1 cellular context compared by ENCODE assay signal in the genomic region with DNA sequence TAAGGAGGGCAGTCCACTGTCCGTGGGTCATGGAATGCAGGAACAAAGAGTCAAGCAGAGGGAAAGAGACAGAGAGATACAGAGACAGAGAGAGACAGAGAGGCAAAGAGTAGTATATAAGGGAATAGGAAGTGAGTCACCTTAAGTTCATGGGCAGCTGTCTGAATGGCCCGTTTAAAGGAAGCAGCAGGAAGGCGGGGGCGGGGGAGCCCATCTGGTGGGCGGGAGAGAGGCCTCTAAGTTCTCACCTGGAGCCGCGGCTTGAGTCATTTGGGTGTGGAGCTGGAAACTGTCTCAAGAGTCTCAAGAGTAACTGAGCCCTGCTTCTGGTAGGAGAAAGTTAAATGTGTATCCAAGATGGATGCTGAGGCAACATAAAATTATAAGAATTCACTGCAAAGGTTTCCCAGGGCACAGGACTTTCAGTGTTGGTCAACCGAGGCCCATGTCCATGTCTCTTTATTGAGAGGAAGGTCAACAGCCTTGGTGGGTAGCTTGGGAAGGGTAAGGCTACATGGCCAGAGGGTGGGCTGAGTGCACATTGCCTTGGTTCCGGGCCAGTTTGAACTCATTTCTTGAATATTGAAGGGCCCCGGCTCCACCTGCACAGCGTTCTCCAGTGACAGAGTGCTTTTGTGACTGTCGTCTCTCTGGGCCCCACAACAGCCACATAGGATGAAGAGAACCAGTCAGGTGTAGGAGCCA.
TF ChIP-seq lines count a peak whose summit lies in the region.

No MANE protein-coding gene starts in this region.

TF ChIP-seq in HepG2, 621 proteins besides CTCF, POLR2A, EP300 and RAD21 (continued from another document):
- TF ChIP-seq, protein P1, sequence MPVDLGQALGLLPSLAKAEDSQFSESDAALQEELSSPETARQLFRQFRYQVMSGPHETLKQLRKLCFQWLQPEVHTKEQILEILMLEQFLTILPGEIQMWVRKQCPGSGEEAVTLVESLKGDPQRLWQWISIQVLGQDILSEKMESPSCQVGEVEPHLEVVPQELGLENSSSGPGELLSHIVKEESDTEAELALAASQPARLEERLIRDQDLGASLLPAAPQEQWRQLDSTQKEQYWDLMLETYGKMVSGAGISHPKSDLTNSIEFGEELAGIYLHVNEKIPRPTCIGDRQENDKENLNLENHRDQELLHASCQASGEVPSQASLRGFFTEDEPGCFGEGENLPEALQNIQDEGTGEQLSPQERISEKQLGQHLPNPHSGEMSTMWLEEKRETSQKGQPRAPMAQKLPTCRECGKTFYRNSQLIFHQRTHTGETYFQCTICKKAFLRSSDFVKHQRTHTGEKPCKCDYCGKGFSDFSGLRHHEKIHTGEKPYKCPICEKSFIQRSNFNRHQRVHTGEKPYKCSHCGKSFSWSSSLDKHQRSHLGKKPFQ (CRISPR knock-in tag; IDR thresholded peaks at IDR 0.05; ENCODE audit: insufficient replicate concordance), result no peak
- no peak for TF ChIP-seq ZNF572 (CRISPR knock-in tag; IDR thresholded peaks at IDR 0.05)
